In genomic region chr15:73265536-73266153, GRCh38 we compare ENCODE assay signal across 8 cellular contexts.
DNase-seq lines count a peak whose midpoint lies in the region; ATAC-seq and TF ChIP-seq lines count a peak whose summit lies in the region.

No MANE protein-coding gene starts in this region.

- TF ChIP-seq CTCF in HL-60 (IDR thresholded peaks at IDR 0.05; ENCODE audit: insufficient read depth, low read length) = peak; percentile 74

- ATAC-seq in GM21786 (IDR thresholded peaks at IDR 0.05; ENCODE audit: unreplicated experiment) = no peak
- ATAC-seq in HG03280 (IDR thresholded peaks at IDR 0.05; ENCODE audit: unreplicated experiment) = no peak

- H3K27me3 Mint-ChIP-seq in activated naive CD4-positive, alpha-beta T cell treated with anti-CD3 and anti-CD28 coated beads, Interleukin-2, amount 10 ng/mL, durations not matched to agents 7 days and 5 days = no peaks in the 10 kb centered on the region

- no peak overlapping the region for H3K4me3 ChIP-seq in HL-60 (replicated peaks; ENCODE audit: insufficient read depth, low read length)
- no peak overlapping the region for H3K4me3 ChIP-seq in SJSA1

- H3K36me3 ChIP-seq in SJSA1 = peaks cover 3% of the 10 kb centered on the region; the same call in 1 of the 2 replicates

- H3K4me3 Mint-ChIP-seq in activated naive CD4-positive, alpha-beta T cell treated with anti-CD3 and anti-CD28 coated beads, Interleukin-2, amount 10 ng/mL, durations not matched to agents 7 days and 5 days = no peak overlapping the region

- H3K27me3 ChIP-seq in HL-60 (ENCODE audit: insufficient read depth, poor library complexity, severe bottlenecking) (peaks cover 3% of the 10 kb centered on the region), SJSA1 (replicated peaks) (no peaks in the 10 kb centered on the region)

- H3K27ac ChIP-seq in HL-60 (replicated peaks) = no peak overlapping the region
- no peak overlapping the region for H3K27ac ChIP-seq in SJSA1

- no peak overlapping the region for H3K27ac Mint-ChIP-seq in activated naive CD4-positive, alpha-beta T cell treated with anti-CD3 and anti-CD28 coated beads, Interleukin-2, amount 10 ng/mL, durations not matched to agents 7 days and 5 days

- H3K4me1 Mint-ChIP-seq in activated naive CD4-positive, alpha-beta T cell treated with anti-CD3 and anti-CD28 coated beads, Interleukin-2, amount 10 ng/mL, durations not matched to agents 7 days and 5 days = no peaks in the 10 kb centered on the region

- H3K36me3 Mint-ChIP-seq in activated naive CD4-positive, alpha-beta T cell treated with anti-CD3 and anti-CD28 coated beads, Interleukin-2, amount 10 ng/mL, durations not matched to agents 7 days and 5 days = no peaks in the 10 kb centered on the region

- H3K4me1 ChIP-seq in SJSA1 (replicated peaks) = 0 out of 2 replicates have a peak, but pooled peaks cover 3% of the 10 kb centered on the region

- DNase-seq in DMS53 (lab: John Stamatoyannopoulos, UW) (peak; percentile 75), HL-60 (ENCODE audit: low read depth in 1 of 2, low spot score in 1 of 2) (peak in 1 of 2 experiments; percentile 57), SJSA1 (ENCODE audit: low read depth in 1 of 2, low spot score in 2 of 2) (peak; percentile 23 to 46), iPS DF 19.7 (ENCODE audit: low read depth, low spot score) (peak; percentile 35)
- peak; percentile 72 for DNase-seq in activated naive CD4-positive, alpha-beta T cell treated with anti-CD3 and anti-CD28 coated beads, Interleukin-2, amount 10 ng/mL, durations not matched to agents 7 days and 5 days
- DNase-seq in stimulated activated CD4-positive, alpha-beta T cell treated with anti-CD3 and anti-CD28 coated beads, Interleukin-2, amount 100 ng/mL, for 4 hours (ENCODE audit: low read depth) = peak; percentile 23

- CTCF ChIA-PET in activated naive CD4-positive, alpha-beta T cell treated with anti-CD3 and anti-CD28 coated beads, Interleukin-2, amount 10 ng/mL, durations not matched to agents 7 days and 5 days (lab: Charles Lee) = interaction anchor here (0.7 to 4.7 kb wide), 22 partner anchors 9 to 543 kb away, joined by 3 to 55 read pairs (median 4); no protein-coding TSS in a partner anchor

- H3K9me3 Mint-ChIP-seq in activated naive CD4-positive, alpha-beta T cell treated with anti-CD3 and anti-CD28 coated beads, Interleukin-2, amount 10 ng/mL, durations not matched to agents 7 days and 5 days = no peaks in the 10 kb centered on the region

- no peaks in the 10 kb centered on the region for H3K9me3 ChIP-seq in SJSA1 (replicated peaks)
